ENCODE assay signal across 8 cellular contexts in genomic region chr14:95609398-95609990, GRCh38.
DNase-seq lines count a peak whose midpoint lies in the region; ATAC-seq and TF ChIP-seq lines count a peak whose summit lies in the region.

No MANE protein-coding gene starts in this region.

- H3K4me1 Mint-ChIP-seq in activated CD8-positive, alpha-beta T cell treated with anti-CD3 and anti-CD28 coated beads for 36 hours (ENCODE audit: low read depth): no peaks in the 10 kb centered on the region

- POLR2A ChIA-PET in activated CD8-positive, alpha-beta T cell treated with anti-CD3 and anti-CD28 coated beads for 36 hours (lab: Charles Lee): no interaction called here

- TF ChIP-seq CTCF in heart right ventricle (IDR thresholded peaks at IDR 0.05) (peak in 7 of 9 donors; percentile 19 to 51 (median 34)), omental fat pad (IDR thresholded peaks at IDR 0.05) (no peak)
- peak; percentile 25 for TF ChIP-seq CTCF in activated CD8-positive, alpha-beta T cell treated with anti-CD3 and anti-CD28 coated beads for 36 hours (IDR thresholded peaks at IDR 0.05)

- no peaks in the 10 kb centered on the region for H3K9me3 Mint-ChIP-seq in activated CD8-positive, alpha-beta T cell treated with anti-CD3 and anti-CD28 coated beads for 36 hours

- ATAC-seq in heart right ventricle: no peak
- no peak for ATAC-seq in Right ventricle myocardium superior (ENCODE audit: poor library complexity)
- no peak for ATAC-seq in activated CD8-positive, alpha-beta T cell treated with anti-CD3 and anti-CD28 coated beads for 36 hours
- ATAC-seq in HG02678 (IDR thresholded peaks at IDR 0.05; ENCODE audit: unreplicated experiment): no peak
- ATAC-seq in HG03175 (IDR thresholded peaks at IDR 0.05; ENCODE audit: unreplicated experiment): no peak
- ATAC-seq in omental fat pad (ENCODE audit: low FRiP score): no peak

- no peak overlapping the region for H3K27ac ChIP-seq in heart right ventricle

- H3K27ac Mint-ChIP-seq in activated CD8-positive, alpha-beta T cell treated with anti-CD3 and anti-CD28 coated beads for 36 hours: no peak overlapping the region

- no peaks in the 10 kb centered on the region for H3K4me1 ChIP-seq in heart right ventricle

- CTCF ChIA-PET in activated CD8-positive, alpha-beta T cell treated with anti-CD3 and anti-CD28 coated beads for 36 hours (lab: Charles Lee): interaction anchor here (1.6 kb wide), 1 partner anchor 14 kb away, joined by 3 read pairs; no protein-coding TSS in a partner anchor

- peaks cover 23% of the 10 kb centered on the region for H3K27me3 Mint-ChIP-seq in activated CD8-positive, alpha-beta T cell treated with anti-CD3 and anti-CD28 coated beads for 36 hours

- H3K27me3 ChIP-seq in heart right ventricle: peaks cover 0 to 61% (median 26%) of the 10 kb centered on the region in 7 donors

- intact Hi-C loops in heart right ventricle (cut with DNase I): no loop called here
- intact Hi-C loops in Right ventricle myocardium superior (cut with DNase I): no loop called here
- intact Hi-C loops in activated CD8-positive, alpha-beta T cell treated with anti-CD3 and anti-CD28 coated beads for 36 hours (cut with micrococcal nuclease): no loop called here

- 39 to 40% methylated on average over 7 of the region's 7 CpGs for WGBS in heart right ventricle, 2 donors

- no peak overlapping the region for H3K4me3 Mint-ChIP-seq in activated CD8-positive, alpha-beta T cell treated with anti-CD3 and anti-CD28 coated beads for 36 hours

- no peaks in the 10 kb centered on the region for H3K9me3 ChIP-seq in heart right ventricle

- DNase-seq in heart right ventricle (peak in 1 of 2 donors; percentile 7), Right ventricle myocardium superior (no peak), NCI-H1105 (lab: John Stamatoyannopoulos, UW) (peak; percentile 42), left kidney (ENCODE audit: low read depth, low spot score) (peak; percentile 84), omental fat pad (ENCODE audit: low spot score) (no peak)
- peak; percentile 40 for DNase-seq in activated CD8-positive, alpha-beta T cell treated with anti-CD3 and anti-CD28 coated beads for 36 hours

- H3K36me3 Mint-ChIP-seq in activated CD8-positive, alpha-beta T cell treated with anti-CD3 and anti-CD28 coated beads for 36 hours (ENCODE audit: low read depth): no peaks in the 10 kb centered on the region

- H3K36me3 ChIP-seq in heart right ventricle: no peaks in the 10 kb centered on the region

- no peak overlapping the region for H3K4me3 ChIP-seq in heart right ventricle

Comparison
In these comparisons a context has a peak if more than half of its experiments do, and no peak if none do; other contexts are left out.
1. DNase-seq: peak in NCI-H1105 (single experiment), activated CD8-positive, alpha-beta T cell treated with anti-CD3 and anti-CD28 coated beads for 36 hours (single experiment) and left kidney (single experiment); none in Right ventricle myocardium superior (single experiment) and omental fat pad (single experiment).
2. CTCF ChIP-seq: peak in heart right ventricle (7 of 9) and activated CD8-positive, alpha-beta T cell treated with anti-CD3 and anti-CD28 coated beads for 36 hours (single experiment); none in omental fat pad (0 of 3).